ENCODE assay signal across 8 cellular contexts in the genomic region with DNA sequence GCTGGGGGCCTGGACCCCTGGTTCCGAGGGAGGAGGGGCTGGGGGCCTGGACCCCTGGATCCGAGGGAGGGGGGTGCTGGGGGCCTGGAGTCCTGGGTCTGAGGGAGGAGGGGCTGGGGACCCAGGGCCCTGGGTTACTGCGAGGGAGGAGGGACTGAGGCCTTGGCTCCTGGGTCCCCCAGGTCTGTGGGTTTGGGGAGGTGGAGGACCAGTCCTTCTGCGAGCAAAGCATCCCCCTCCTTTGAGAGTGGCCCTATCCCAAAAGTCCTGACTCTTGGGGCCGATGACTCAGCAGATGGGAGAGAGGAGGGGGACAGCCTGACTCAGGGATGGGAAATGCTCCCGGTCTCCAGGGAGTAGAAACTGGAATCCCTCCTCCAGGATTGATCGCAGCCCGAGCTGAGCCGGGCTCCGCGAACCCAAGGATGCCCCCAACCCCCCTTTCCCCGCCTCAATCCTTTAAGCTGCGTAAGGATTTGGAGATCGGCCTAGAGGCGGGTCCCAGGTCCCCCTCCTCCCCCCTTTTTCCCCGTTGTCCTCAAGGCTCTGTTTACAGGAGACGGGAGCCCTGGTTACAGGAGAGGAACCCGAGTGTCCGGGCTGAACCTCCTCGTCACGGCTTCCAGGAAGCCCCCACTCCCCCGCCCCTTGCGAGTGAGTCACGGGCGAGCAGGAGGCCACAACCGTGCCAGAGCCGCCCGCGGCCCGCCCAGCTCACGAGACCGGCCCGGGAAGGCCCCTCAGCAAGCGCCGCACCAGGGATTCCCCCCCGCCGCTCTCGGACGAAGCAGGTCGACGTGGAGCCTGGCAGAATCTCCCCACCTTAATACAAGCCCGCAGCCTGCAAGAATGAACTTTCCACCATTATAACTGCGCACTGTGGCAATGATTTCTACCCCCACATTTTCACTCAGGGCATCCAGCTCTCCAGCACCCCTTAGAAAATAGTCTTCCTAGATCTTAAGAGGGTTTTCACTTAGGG. TPM values are rescaled to one million over a fixed set of nuclear protein-coding genes. Genes with fewer than 3 reads are reported as not detected.
DNase-seq lines count a peak whose midpoint lies in the region; ATAC-seq and TF ChIP-seq lines count a peak whose summit lies in the region.

No MANE protein-coding gene starts in this region.

- no peaks in the 10 kb centered on the region for H3K27me3 Mint-ChIP-seq in naive B cell

- ATAC-seq in HG03196 (IDR thresholded peaks at IDR 0.05; ENCODE audit: unreplicated experiment) (peak; percentile 31), esophagus mucosa (peak; percentile 53), naive B cell (ENCODE audit: low read depth in 2 of 2) (peak; percentile 42 to 48), GM19351 (IDR thresholded peaks at IDR 0.05; ENCODE audit: unreplicated experiment) (no peak)

- peak overlapping the region; percentile 83 to 98 (median 96) for H3K4me3 Mint-ChIP-seq in naive B cell

- H3K4me1 Mint-ChIP-seq in naive B cell = peaks cover 49 to 87% (median 68%) of the 10 kb centered on the region in 3 donors

- in situ Hi-C loops in G401 (cut with HindIII; ENCODE audit: low sequenced_read_pairs) = no loop called here

- peak; percentile 72 for DNase-seq in G401 (ENCODE audit: low spot score)
- peak; percentile 96 to 97 for DNase-seq in activated T-cell treated with anti-CD3 and anti-CD28 coated beads, Interleukin-2, amount 50 U/mL, for 48 hours
- peak; percentile 99 for DNase-seq in naive B cell
- DNase-seq in stimulated activated CD8-positive, alpha-beta memory T cell treated with anti-CD3 and anti-CD28 coated beads, Interleukin-7, amount 100 ng/mL, for 24 hours (ENCODE audit: low read depth) = peak; percentile 91

- H3K9me3 Mint-ChIP-seq in naive B cell = peaks cover 0 to 2% (median 0%) of the 10 kb centered on the region in 7 donors

- peaks cover 9 to 12% of the 10 kb centered on the region in 2 donors for H3K36me3 Mint-ChIP-seq in naive B cell

- peak overlapping the region; percentile 98 to 100 (median 100) for H3K27ac Mint-ChIP-seq in naive B cell

TF ChIP-seq in PFSK-1, 5 proteins besides CTCF, POLR2A, EP300 and RAD21:
- TF ChIP-seq, protein P1, sequence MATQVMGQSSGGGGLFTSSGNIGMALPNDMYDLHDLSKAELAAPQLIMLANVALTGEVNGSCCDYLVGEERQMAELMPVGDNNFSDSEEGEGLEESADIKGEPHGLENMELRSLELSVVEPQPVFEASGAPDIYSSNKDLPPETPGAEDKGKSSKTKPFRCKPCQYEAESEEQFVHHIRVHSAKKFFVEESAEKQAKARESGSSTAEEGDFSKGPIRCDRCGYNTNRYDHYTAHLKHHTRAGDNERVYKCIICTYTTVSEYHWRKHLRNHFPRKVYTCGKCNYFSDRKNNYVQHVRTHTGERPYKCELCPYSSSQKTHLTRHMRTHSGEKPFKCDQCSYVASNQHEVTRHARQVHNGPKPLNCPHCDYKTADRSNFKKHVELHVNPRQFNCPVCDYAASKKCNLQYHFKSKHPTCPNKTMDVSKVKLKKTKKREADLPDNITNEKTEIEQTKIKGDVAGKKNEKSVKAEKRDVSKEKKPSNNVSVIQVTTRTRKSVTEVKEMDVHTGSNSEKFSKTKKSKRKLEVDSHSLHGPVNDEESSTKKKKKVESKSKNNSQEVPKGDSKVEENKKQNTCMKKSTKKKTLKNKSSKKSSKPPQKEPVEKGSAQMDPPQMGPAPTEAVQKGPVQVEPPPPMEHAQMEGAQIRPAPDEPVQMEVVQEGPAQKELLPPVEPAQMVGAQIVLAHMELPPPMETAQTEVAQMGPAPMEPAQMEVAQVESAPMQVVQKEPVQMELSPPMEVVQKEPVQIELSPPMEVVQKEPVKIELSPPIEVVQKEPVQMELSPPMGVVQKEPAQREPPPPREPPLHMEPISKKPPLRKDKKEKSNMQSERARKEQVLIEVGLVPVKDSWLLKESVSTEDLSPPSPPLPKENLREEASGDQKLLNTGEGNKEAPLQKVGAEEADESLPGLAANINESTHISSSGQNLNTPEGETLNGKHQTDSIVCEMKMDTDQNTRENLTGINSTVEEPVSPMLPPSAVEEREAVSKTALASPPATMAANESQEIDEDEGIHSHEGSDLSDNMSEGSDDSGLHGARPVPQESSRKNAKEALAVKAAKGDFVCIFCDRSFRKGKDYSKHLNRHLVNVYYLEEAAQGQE (IDR thresholded peaks at IDR 0.05; ENCODE audit: insufficient read depth in 1 of 2, low read depth in 2 of 2, low read length in 2 of 2) = no peak
- TF ChIP-seq FOXP2 (optimal IDR thresholded peaks at IDR 0.05; ENCODE audit: borderline replicate concordance, extremely low read depth, extremely low read length, insufficient read depth) = peak; percentile 87

RNA-seq across cellular contexts. Expression of a gene that starts 3.0 kb away (rescaled TPM):
- total RNA-seq in G401 (2014; rRNA removed; shearing (Covaris generic)) = 1.1 and 1.9 TPM in 2 replicates
- polyA plus RNA-seq in PFSK-1 (2012; ENCODE audit: insufficient read length, low read depth) = 3.0 TPM
- total RNA-seq in esophagus mucosa = 141 TPM
- 100 to 1,000 TPM; 291 to 784 (median 445) TPM for polyA plus RNA-seq in naive B cell (ENCODE audit: low read depth in 6 of 6)

RNA-seq across cellular contexts. Expression of a gene that starts 8.8 kb away (rescaled TPM):
- total RNA-seq in G401 (2014; rRNA removed; shearing (Covaris generic)) = 18.3 and 21.3 TPM in 2 replicates
- 55.2 TPM for polyA plus RNA-seq in PFSK-1 (2012; ENCODE audit: insufficient read length, low read depth)
- 12.8 TPM for total RNA-seq in esophagus mucosa
- 1 to 10 TPM in 5 of 6 donors, not detected in 1; 2.5 to 8.3 (median 4.7) TPM for polyA plus RNA-seq in naive B cell (ENCODE audit: low read depth in 6 of 6)

RNA-seq across cellular contexts. Expression of a gene that starts 12.4 kb away (rescaled TPM):
- total RNA-seq in G401 (2014; rRNA removed; shearing (Covaris generic)) = 35.9 and 71.8 TPM in 2 replicates
- polyA plus RNA-seq in PFSK-1 (2012; ENCODE audit: insufficient read length, low read depth) = 35.9 TPM
- total RNA-seq in esophagus mucosa = 21.4 TPM
- 10 to 100 TPM; 31.9 to 68.1 (median 57.5) TPM for polyA plus RNA-seq in naive B cell (ENCODE audit: low read depth in 6 of 6)

RNA-seq across cellular contexts. Expression of a gene that starts 12.7 kb away (rescaled TPM):
- total RNA-seq in G401 (2014; rRNA removed; shearing (Covaris generic)) = 54.0 and 61.7 TPM in 2 replicates
- 74.4 TPM for polyA plus RNA-seq in PFSK-1 (2012; ENCODE audit: insufficient read length, low read depth)
- total RNA-seq in esophagus mucosa = 29.5 TPM
- 10 to 100 TPM; 11.6 to 62.4 (median 41.0) TPM for polyA plus RNA-seq in naive B cell (ENCODE audit: low read depth in 6 of 6)

RNA-seq across cellular contexts. Expression of a gene that starts 32.1 kb away (rescaled TPM):
- total RNA-seq in G401 (2014; rRNA removed; shearing (Covaris generic)) = 167 and 180 TPM in 2 replicates
- polyA plus RNA-seq in PFSK-1 (2012; ENCODE audit: insufficient read length, low read depth) = 5,849 TPM
- 2,374 TPM for total RNA-seq in esophagus mucosa
- polyA plus RNA-seq in naive B cell (ENCODE audit: low read depth in 6 of 6) = 1,000 to 10,000 TPM; 1,393 to 2,131 (median 1,793) TPM

Comparison
In these comparisons a context has a peak if more than half of its experiments do, and no peak if none do; other contexts are left out.
1. RNA of a gene that starts 3.0 kb away (total RNA-seq): 141 TPM in esophagus mucosa (single experiment); 1.1 to 1.9 TPM in G401; every median in the first group is over 10 times any median in the second.
2. Peak in every context shown above with its lines, with median percentiles within 50 percentile points of each other: DNase-seq.